7 cellular contexts compared by ENCODE assay signal in genomic region chr5:12759377-12759776, GRCh38.
"Had no signal": no experiment of that assay in that cellular context is flagged by ENCODE, and none has a peak within 500 bp of the region (broad histone marks: within the 10 kb centered on the region; RNA-seq: fewer than 3 reads in every experiment).

No MANE protein-coding gene starts in this region.

- ATAC-seq: GM23338 had no signal

- FAIRE-seq: H1, H54, HTR-8/SVneo had no signal

- H3K9me3 Mint-ChIP-seq: GM23338, H9 had no signal

- DNase-seq: H9, HCEC 1CT, KBM-7 had no signal

- H3K27ac Mint-ChIP-seq: GM23338, H9 had no signal

- H3K4me2 ChIP-seq: GM23338 had no signal

- H3K4me1 Mint-ChIP-seq: GM23338, H9 had no signal

- H2AFZ ChIP-seq: GM23338 had no signal

- H3K4me3 Mint-ChIP-seq: GM23338, H9 had no signal

- H3K4me3 ChIP-seq: GM23338 had no signal
